Comparison of ENCODE assay signal across 1 cellular context in the genomic region with DNA sequence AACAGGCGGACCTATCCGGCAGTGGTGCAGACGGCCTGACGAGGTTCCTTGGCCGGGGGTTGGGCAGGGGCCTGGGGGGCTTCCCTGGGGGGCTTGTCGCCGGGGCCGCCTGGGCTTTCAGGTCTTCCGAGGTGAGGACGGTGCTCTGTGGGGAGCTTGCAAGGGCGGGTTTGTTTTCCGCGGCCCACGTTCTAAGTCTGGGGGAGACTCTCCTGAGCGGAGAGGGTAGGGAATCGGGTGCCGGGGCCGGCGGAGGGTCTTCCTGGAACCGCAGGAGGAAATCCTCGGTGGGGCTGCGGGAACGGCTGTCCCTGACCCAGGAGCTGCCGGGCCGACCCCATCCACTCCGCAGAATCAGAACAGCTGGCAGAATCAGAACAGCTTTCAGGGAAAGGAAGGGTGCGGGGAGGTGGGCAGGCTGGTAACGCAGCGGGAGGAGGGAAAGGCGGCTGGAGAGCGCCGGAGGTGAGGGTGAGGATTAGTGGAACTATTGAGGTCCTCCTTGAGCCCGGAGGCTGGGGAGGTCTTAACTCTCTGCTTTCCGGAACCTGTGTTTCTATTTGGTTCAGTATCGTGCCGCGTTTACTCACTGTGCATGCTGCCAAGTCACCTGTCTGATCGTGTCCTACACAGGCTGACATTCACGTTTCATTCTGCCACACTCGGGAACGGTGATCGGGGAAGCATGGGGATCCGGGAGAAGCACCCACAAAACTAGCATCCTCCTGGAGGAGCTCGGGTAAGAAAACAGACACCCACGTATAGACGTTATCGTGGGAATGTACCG.
TF ChIP-seq lines count a peak whose summit lies in the region.

No MANE protein-coding gene starts in this region.

TF ChIP-seq in HEK293, 187 proteins besides CTCF, POLR2A, EP300 and RAD21 (continued from another document):
- TF ChIP-seq, protein P1, sequence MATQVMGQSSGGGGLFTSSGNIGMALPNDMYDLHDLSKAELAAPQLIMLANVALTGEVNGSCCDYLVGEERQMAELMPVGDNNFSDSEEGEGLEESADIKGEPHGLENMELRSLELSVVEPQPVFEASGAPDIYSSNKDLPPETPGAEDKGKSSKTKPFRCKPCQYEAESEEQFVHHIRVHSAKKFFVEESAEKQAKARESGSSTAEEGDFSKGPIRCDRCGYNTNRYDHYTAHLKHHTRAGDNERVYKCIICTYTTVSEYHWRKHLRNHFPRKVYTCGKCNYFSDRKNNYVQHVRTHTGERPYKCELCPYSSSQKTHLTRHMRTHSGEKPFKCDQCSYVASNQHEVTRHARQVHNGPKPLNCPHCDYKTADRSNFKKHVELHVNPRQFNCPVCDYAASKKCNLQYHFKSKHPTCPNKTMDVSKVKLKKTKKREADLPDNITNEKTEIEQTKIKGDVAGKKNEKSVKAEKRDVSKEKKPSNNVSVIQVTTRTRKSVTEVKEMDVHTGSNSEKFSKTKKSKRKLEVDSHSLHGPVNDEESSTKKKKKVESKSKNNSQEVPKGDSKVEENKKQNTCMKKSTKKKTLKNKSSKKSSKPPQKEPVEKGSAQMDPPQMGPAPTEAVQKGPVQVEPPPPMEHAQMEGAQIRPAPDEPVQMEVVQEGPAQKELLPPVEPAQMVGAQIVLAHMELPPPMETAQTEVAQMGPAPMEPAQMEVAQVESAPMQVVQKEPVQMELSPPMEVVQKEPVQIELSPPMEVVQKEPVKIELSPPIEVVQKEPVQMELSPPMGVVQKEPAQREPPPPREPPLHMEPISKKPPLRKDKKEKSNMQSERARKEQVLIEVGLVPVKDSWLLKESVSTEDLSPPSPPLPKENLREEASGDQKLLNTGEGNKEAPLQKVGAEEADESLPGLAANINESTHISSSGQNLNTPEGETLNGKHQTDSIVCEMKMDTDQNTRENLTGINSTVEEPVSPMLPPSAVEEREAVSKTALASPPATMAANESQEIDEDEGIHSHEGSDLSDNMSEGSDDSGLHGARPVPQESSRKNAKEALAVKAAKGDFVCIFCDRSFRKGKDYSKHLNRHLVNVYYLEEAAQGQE (tag by site-specific recombination; IDR thresholded peaks at IDR 0.05), result peak; percentile 35; the same call in 1 of the 2 replicates
- no peak for TF ChIP-seq ZNF354C (tag by site-specific recombination; IDR thresholded peaks at IDR 0.05; ENCODE audit: borderline replicate concordance, low read depth)
- TF ChIP-seq SP7 (tag by site-specific recombination; IDR thresholded peaks at IDR 0.05), result no peak
- no peak for TF ChIP-seq ZNF621 (tag by site-specific recombination; IDR thresholded peaks at IDR 0.05)
- peak; percentile 79 for TF ChIP-seq ZNF335 (tag by site-specific recombination; conservative IDR thresholded peaks at IDR 0.05)
- peak; percentile 11; the same call in 1 of the 2 replicates for TF ChIP-seq PRDM1 (tag by site-specific recombination; IDR thresholded peaks at IDR 0.05)
- peak; percentile 57 for TF ChIP-seq GLIS1 (tag by site-specific recombination; IDR thresholded peaks at IDR 0.05)
- peak; percentile 28; the same call in 1 of the 2 replicates for TF ChIP-seq ZIC2 (tag by site-specific recombination; IDR thresholded peaks at IDR 0.05)
- TF ChIP-seq, protein P2, sequence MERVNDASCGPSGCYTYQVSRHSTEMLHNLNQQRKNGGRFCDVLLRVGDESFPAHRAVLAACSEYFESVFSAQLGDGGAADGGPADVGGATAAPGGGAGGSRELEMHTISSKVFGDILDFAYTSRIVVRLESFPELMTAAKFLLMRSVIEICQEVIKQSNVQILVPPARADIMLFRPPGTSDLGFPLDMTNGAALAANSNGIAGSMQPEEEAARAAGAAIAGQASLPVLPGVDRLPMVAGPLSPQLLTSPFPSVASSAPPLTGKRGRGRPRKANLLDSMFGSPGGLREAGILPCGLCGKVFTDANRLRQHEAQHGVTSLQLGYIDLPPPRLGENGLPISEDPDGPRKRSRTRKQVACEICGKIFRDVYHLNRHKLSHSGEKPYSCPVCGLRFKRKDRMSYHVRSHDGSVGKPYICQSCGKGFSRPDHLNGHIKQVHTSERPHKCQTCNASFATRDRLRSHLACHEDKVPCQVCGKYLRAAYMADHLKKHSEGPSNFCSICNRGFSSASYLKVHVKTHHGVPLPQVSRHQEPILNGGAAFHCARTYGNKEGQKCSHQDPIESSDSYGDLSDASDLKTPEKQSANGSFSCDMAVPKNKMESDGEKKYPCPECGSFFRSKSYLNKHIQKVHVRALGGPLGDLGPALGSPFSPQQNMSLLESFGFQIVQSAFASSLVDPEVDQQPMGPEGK (tag by site-specific recombination; IDR thresholded peaks at IDR 0.05), result peak; percentile 60
- peak; percentile 78 for TF ChIP-seq ZBTB20 (tag by site-specific recombination; IDR thresholded peaks at IDR 0.05)
- TF ChIP-seq ZNF600 (tag by site-specific recombination; IDR thresholded peaks at IDR 0.05), result peak; percentile 66; the same call in 1 of the 2 replicates
- TF ChIP-seq KLF8 (tag by site-specific recombination; IDR thresholded peaks at IDR 0.05), result no peak
- TF ChIP-seq, protein P3, sequence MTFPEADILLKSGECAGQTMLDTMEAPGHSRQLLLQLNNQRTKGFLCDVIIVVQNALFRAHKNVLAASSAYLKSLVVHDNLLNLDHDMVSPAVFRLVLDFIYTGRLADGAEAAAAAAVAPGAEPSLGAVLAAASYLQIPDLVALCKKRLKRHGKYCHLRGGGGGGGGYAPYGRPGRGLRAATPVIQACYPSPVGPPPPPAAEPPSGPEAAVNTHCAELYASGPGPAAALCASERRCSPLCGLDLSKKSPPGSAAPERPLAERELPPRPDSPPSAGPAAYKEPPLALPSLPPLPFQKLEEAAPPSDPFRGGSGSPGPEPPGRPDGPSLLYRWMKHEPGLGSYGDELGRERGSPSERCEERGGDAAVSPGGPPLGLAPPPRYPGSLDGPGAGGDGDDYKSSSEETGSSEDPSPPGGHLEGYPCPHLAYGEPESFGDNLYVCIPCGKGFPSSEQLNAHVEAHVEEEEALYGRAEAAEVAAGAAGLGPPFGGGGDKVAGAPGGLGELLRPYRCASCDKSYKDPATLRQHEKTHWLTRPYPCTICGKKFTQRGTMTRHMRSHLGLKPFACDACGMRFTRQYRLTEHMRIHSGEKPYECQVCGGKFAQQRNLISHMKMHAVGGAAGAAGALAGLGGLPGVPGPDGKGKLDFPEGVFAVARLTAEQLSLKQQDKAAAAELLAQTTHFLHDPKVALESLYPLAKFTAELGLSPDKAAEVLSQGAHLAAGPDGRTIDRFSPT (tag by site-specific recombination; IDR thresholded peaks at IDR 0.05), result no peak
- no peak for TF ChIP-seq ZNF146 (tag by site-specific recombination; IDR thresholded peaks at IDR 0.05)
- TF ChIP-seq SCRT2 (tag by site-specific recombination; IDR thresholded peaks at IDR 0.05), result peak; percentile 73
- peak; percentile 98 for TF ChIP-seq ZNF341 (tag by site-specific recombination; IDR thresholded peaks at IDR 0.05; ENCODE audit: low read depth)
- no peak for TF ChIP-seq IKZF3 (tag by site-specific recombination; IDR thresholded peaks at IDR 0.05)
